In the genomic region with DNA sequence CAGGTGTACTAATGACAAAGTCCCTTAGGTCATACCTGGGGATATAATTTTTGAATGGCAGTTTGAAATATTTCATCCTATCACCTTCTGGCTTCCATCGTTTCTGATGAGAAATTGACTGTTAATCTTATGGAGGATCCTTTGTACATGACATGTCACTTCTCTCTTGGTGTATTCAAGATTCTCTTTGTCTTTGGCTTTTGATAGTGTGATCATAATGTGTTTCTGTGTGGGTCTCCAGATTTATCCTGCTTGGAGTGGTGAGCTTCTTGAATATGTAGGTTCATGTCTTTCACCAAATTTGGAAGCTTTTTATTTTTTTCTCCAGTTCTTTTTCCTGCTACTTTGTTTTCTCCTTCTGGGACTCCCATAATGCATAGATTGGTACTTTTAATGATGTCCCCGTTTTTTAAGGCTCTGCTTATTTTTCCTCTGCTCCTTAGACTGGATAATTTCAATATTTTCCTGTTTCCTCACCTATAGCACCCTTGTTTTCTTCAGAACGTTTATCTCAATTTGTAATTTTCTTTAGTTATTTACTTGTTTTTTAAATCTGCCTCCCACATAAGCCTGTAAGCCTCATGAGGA, we compare ENCODE assay signal across 2 cellular contexts.
TF ChIP-seq lines count a peak whose summit lies in the region.

No MANE protein-coding gene starts in this region.

TF ChIP-seq in HCT116, 20 proteins besides CTCF, POLR2A, EP300 and RAD21:
- TF ChIP-seq ELF1 (IDR thresholded peaks at IDR 0.05; ENCODE audit: borderline replicate concordance, low read depth), result no peak
- TF ChIP-seq CBX3 (IDR thresholded peaks at IDR 0.05; ENCODE audit: low read depth), result peak; percentile 48; the same call in 1 of the 2 replicates
- no peak for TF ChIP-seq FOSL1 (IDR thresholded peaks at IDR 0.05; ENCODE audit: low read depth)

TF ChIP-seq in GM12878, 131 proteins besides CTCF, POLR2A, EP300 and RAD21:
- TF ChIP-seq NR2C1 (IDR thresholded peaks at IDR 0.05) (no peak), CBX5 (IDR thresholded peaks at IDR 0.05; ENCODE audit: low read depth) (peak; percentile 98)
- TF ChIP-seq, protein P1, sequence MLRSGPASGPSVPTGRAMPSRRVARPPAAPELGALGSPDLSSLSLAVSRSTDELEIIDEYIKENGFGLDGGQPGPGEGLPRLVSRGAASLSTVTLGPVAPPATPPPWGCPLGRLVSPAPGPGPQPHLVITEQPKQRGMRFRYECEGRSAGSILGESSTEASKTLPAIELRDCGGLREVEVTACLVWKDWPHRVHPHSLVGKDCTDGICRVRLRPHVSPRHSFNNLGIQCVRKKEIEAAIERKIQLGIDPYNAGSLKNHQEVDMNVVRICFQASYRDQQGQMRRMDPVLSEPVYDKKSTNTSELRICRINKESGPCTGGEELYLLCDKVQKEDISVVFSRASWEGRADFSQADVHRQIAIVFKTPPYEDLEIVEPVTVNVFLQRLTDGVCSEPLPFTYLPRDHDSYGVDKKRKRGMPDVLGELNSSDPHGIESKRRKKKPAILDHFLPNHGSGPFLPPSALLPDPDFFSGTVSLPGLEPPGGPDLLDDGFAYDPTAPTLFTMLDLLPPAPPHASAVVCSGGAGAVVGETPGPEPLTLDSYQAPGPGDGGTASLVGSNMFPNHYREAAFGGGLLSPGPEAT (IDR thresholded peaks at IDR 0.05; ENCODE audit: low read depth), result 0 out of 2 replicates have a peak, but pooled peaks have one; percentile 35
